Comparison of ENCODE assay signal across 1 cellular context in genomic region chr12:10771132-10771733, GRCh38.
TF ChIP-seq lines count a peak whose summit lies in the region.

No MANE protein-coding gene starts in this region.

TF ChIP-seq in HepG2, 621 proteins besides CTCF, POLR2A, EP300 and RAD21:
- TF ChIP-seq STAG1 (CRISPR knock-in tag; IDR thresholded peaks at IDR 0.05) = peak; percentile 89
- TF ChIP-seq, protein P1, sequence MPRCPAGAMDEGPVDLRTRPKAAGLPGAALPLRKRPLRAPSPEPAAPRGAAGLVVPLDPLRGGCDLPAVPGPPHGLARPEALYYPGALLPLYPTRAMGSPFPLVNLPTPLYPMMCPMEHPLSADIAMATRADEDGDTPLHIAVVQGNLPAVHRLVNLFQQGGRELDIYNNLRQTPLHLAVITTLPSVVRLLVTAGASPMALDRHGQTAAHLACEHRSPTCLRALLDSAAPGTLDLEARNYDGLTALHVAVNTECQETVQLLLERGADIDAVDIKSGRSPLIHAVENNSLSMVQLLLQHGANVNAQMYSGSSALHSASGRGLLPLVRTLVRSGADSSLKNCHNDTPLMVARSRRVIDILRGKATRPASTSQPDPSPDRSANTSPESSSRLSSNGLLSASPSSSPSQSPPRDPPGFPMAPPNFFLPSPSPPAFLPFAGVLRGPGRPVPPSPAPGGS (CRISPR knock-in tag; IDR thresholded peaks at IDR 0.05) = no peak
- TF ChIP-seq, protein P2, sequence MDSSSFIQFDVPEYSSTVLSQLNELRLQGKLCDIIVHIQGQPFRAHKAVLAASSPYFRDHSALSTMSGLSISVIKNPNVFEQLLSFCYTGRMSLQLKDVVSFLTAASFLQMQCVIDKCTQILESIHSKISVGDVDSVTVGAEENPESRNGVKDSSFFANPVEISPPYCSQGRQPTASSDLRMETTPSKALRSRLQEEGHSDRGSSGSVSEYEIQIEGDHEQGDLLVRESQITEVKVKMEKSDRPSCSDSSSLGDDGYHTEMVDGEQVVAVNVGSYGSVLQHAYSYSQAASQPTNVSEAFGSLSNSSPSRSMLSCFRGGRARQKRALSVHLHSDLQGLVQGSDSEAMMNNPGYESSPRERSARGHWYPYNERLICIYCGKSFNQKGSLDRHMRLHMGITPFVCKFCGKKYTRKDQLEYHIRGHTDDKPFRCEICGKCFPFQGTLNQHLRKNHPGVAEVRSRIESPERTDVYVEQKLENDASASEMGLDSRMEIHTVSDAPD (CRISPR knock-in tag; IDR thresholded peaks at IDR 0.05) = no peak
- TF ChIP-seq SMC3 (IDR thresholded peaks at IDR 0.05; ENCODE audit: low read length) = peak; percentile 80
- peak; percentile 11; the same call in 1 of the 2 replicates for TF ChIP-seq CEBPG (CRISPR knock-in tag; IDR thresholded peaks at IDR 0.05)
- peak; percentile 76 for TF ChIP-seq ARID3A (IDR thresholded peaks at IDR 0.05; ENCODE audit: low read depth, low read length)
- no peak for TF ChIP-seq ZNF136 (CRISPR knock-in tag; IDR thresholded peaks at IDR 0.05; ENCODE audit: low read depth)
- TF ChIP-seq POLR2AphosphoS2 (IDR thresholded peaks at IDR 0.05; ENCODE audit: low read depth, low read length) = no peak
- TF ChIP-seq ZNF510 (CRISPR knock-in tag; IDR thresholded peaks at IDR 0.05; ENCODE audit: low read depth) = no peak
- TF ChIP-seq ZNF326 (CRISPR knock-in tag; IDR thresholded peaks at IDR 0.05; ENCODE audit: borderline replicate concordance) = no peak
- TF ChIP-seq ISX (CRISPR knock-in tag; conservative IDR thresholded peaks at IDR 0.05) = no peak
- no peak for TF ChIP-seq XRCC5 (optimal IDR thresholded peaks at IDR 0.05; ENCODE audit: low read length)
